In the genomic region with DNA sequence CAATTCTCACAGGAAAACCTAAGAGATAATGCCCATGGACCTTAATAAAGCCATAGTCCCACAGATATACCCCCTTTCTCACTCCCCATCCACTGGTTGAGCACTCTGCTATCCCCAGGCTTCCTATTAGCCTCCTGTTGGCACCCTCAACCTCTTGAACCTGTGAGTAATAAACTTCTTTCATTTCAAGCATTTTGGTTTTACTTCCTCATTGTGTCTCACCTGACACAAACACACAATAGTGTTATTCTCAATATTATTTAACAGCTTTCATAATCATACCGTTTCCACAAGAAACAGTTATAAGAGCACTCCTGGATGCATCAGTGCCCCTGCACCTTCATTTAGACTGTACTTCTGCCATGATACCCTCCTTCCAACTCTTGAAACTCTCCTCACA, we compare ENCODE assay signal across 1 cellular context.
TF ChIP-seq lines count a peak whose summit lies in the region.

No MANE protein-coding gene starts in this region.

TF ChIP-seq in GM12878, 131 proteins besides CTCF, POLR2A, EP300 and RAD21:
- TF ChIP-seq JUNB (IDR thresholded peaks at IDR 0.05) (peak; percentile 13; the same call in 1 of the 2 replicates), IRF4 (IDR thresholded peaks at IDR 0.05; ENCODE audit: low read depth, low read length) (no peak), BHLHE40 (IDR thresholded peaks at IDR 0.05; ENCODE audit: borderline replicate concordance in 1 of 2, low read depth in 2 of 2, low read length in 1 of 2) (peak in 1 of 2 experiments; percentile 26; a peak in 1 of 4 replicates), NR2F1 (conservative IDR thresholded peaks at IDR 0.05) (peak; percentile 74), MTA2 (IDR thresholded peaks at IDR 0.05; ENCODE audit: low read depth) (peak; percentile 41; the same call in 1 of the 2 replicates), BRCA1 (IDR thresholded peaks at IDR 0.05; ENCODE audit: low read depth, low read length) (no peak)
